In genomic region chr3:186786810-186787375, GRCh38 we compare ENCODE assay signal across 1 cellular context.
TF ChIP-seq lines count a peak whose summit lies in the region.

No MANE protein-coding gene starts in this region.

TF ChIP-seq in GM23338, 12 proteins besides CTCF, POLR2A, EP300 and RAD21:
- TF ChIP-seq ZNF114 (CRISPR knock-in tag; IDR thresholded peaks at IDR 0.05) (no peak), NANOG (IDR thresholded peaks at IDR 0.05; ENCODE audit: borderline replicate concordance) (no peak), EZH2 (IDR thresholded peaks at IDR 0.05; ENCODE audit: low read depth, unreplicated experiment) (no peak), CREB1 (CRISPR knock-in tag; IDR thresholded peaks at IDR 0.05; ENCODE audit: low read depth) (no peak), ETS1 (IDR thresholded peaks at IDR 0.05) (no peak), EZH2phosphoT487 (IDR thresholded peaks at IDR 0.05; ENCODE audit: unreplicated experiment) (no peak), STAT1 (IDR thresholded peaks at IDR 0.05; ENCODE audit: unreplicated experiment) (no peak), ZNF462 (CRISPR knock-in tag; IDR thresholded peaks at IDR 0.05) (no peak), ZNF331 (CRISPR knock-in tag; IDR thresholded peaks at IDR 0.05; ENCODE audit: low read depth) (no peak), REST (IDR thresholded peaks at IDR 0.05; ENCODE audit: unreplicated experiment) (no peak), JUNB (IDR thresholded peaks at IDR 0.05; ENCODE audit: unreplicated experiment) (no peak), POLR2AphosphoS5 (IDR thresholded peaks at IDR 0.05; ENCODE audit: low read depth) (no peak)
